Comparison of ENCODE assay signal across 8 cellular contexts in genomic region chr3:120004008-120004498, GRCh38.
DNase-seq lines count a peak whose midpoint lies in the region; TF ChIP-seq lines count a peak whose summit lies in the region.
"Not testable (repeated sequence)": the region's sequence is repeated elsewhere in the genome, so short reads cannot be mapped to it uniquely, and the experiment has no call there.

No MANE protein-coding gene starts in this region.

- not testable (repeated sequence) for H3K4me2 ChIP-seq in GM23248 (ENCODE audit: unreplicated experiment)

- peaks cover 100% of the 10 kb centered on the region for H3K79me2 ChIP-seq in GM23248 (ENCODE audit: insufficient read depth)

- H3K9me3 Mint-ChIP-seq in type B pancreatic cell, result not testable (repeated sequence)

- not testable (repeated sequence) for H3K9me2 ChIP-seq in GM23248 (ENCODE audit: insufficient read depth)

- not testable (repeated sequence) for H2AFZ ChIP-seq in GM23248

- peaks cover 30% of the 10 kb centered on the region for H3K36me3 Mint-ChIP-seq in type B pancreatic cell

- not testable (repeated sequence) for H3K4me1 Mint-ChIP-seq in type B pancreatic cell (ENCODE audit: unreplicated experiment)

- H3K4me3 Mint-ChIP-seq in type B pancreatic cell, result not testable (repeated sequence)

- DNase-seq in GM23248, result peak; percentile 29
- DNase-seq in NCI-H2227 treated with DMSO at 0.1 percent for 48 hours (lab: John Stamatoyannopoulos, UW), result peak; percentile 66
- DNase-seq in activated CD8-positive, alpha-beta memory T cell treated with anti-CD3 and anti-CD28 coated beads, Interleukin-2, amount 50 U/mL, for 4 hours, result peak; percentile 39
- DNase-seq in brain pericyte (ENCODE audit: low read depth, low spot score), result peak; percentile 32
- DNase-seq in foreskin fibroblast, result peak; percentile 13 to 53
- peak; percentile 10 for DNase-seq in kidney epithelial cell (ENCODE audit: low read depth)
- peak; percentile 62 for DNase-seq in retina
- not testable (repeated sequence) for DNase-seq in type B pancreatic cell (ENCODE audit: extremely low spot score, unreplicated experiment)

- not testable (repeated sequence) for H3K27me3 Mint-ChIP-seq in type B pancreatic cell

- H3K4me1 ChIP-seq in GM23248 (ENCODE audit: insufficient read depth), result not testable (repeated sequence)

- peaks cover 12% of the 10 kb centered on the region; the same call in 1 of the 2 replicates for H3K36me3 ChIP-seq in GM23248 (ENCODE audit: low read depth)
- H3K36me3 ChIP-seq in kidney epithelial cell (ENCODE audit: control insufficient read depth, insufficient read depth, low read length), result not testable (repeated sequence)

- H3K27ac Mint-ChIP-seq in type B pancreatic cell, result not testable (repeated sequence)

- H3K9ac ChIP-seq in GM23248, result not testable (repeated sequence)

- not testable (repeated sequence) for H3K9me3 ChIP-seq in GM23248 (ENCODE audit: low read depth)

- 69 to 72% methylated on average over 11 of the region's 11 CpGs for WGBS in GM23248 (ENCODE audit: low coverage in 1 of 2, low lambda C conversion rate in 2 of 2, missing lambda C conversion rate in 2 of 2), 2 experiments

- TF ChIP-seq CTCF in foreskin fibroblast (IDR thresholded peaks at IDR 0.05; ENCODE audit: low read depth, low read length); kidney epithelial cell (IDR thresholded peaks at IDR 0.05; ENCODE audit: insufficient read depth, low read length, poor library complexity, severe bottlenecking): not testable (repeated sequence)
- TF ChIP-seq CTCF in type B pancreatic cell (conservative IDR thresholded peaks at IDR 0.05), result peak; percentile 33

- not testable (repeated sequence) for H3K27ac ChIP-seq in GM23248

- not testable (repeated sequence) for H3K27me3 ChIP-seq in GM23248 (replicated peaks; ENCODE audit: insufficient read depth); kidney epithelial cell (ENCODE audit: control insufficient read depth, insufficient read depth, low read length)

- in situ Hi-C loops in GM23248 (cut with MboI), result not testable (repeated sequence)

- H3K4me3 ChIP-seq in GM23248; foreskin fibroblast (ENCODE audit: low read depth in 1 of 2, low read length in 2 of 2); kidney epithelial cell (ENCODE audit: low read depth, low read length): not testable (repeated sequence)

- H4K20me1 ChIP-seq in GM23248 (ENCODE audit: insufficient read depth), result peaks cover 53% of the 10 kb centered on the region

- H3F3A ChIP-seq in GM23248 (ENCODE audit: insufficient read depth), result not testable (repeated sequence)
